ENCODE assay signal across 8 cellular contexts in the genomic region with DNA sequence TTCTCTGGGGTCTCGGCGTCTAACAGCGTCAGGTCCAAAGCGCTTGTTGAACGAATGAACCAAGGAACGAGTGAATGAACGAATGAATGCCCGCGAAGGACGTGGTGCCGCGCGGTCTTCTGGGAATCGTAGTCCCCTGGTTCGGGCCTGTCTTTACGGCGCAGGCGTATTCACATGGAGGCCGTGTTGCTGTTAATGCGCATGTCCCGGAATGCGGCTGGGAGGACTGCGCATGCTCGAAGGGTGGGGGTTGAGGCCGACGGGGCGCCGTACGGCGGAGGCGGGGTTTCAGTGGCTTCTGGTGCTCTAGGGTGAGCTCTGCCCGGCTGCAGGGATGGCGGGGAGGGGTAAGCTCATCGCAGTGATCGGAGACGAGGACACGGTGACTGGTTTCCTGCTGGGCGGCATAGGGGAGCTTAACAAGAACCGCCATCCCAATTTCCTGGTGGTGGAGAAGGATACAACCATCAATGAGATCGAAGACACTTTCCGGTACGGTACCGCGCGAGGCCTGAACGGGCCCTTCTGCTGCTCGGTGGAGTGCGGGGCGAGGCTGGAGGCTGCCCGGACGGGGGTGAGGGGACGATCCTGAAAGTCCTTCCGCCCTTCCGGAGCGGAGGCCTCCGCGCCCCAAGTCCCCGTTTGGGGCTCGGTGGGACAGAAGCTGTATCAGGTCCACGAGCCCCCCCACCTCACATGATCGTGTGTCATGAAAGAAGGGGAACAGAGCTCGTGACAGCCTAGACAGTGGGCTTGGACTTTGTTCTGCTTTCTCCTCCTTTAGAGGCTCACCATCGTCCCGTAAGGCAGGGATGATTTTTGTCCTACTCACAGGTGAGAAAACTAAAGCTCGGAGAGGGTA. TPM values are rescaled to one million over a fixed set of nuclear protein-coding genes. Genes with fewer than 3 reads are reported as not detected.
DNase-seq lines count a peak whose midpoint lies in the region; ATAC-seq and TF ChIP-seq lines count a peak whose summit lies in the region.

ATP6V1F (plus strand) TSS at position 286 of the 862 bp plus-strand sequence; CDS start at position 335, 49 bp downstream.

- no peaks in the 10 kb centered on the region for H3K36me3 ChIP-seq in SU-DHL-6 (ENCODE audit: low read length)
- peaks cover 18% of the 10 kb centered on the region for H3K36me3 ChIP-seq in thymus (ENCODE audit: control insufficient read depth, insufficient read depth)

- H3K79me2 ChIP-seq in SU-DHL-6 (ENCODE audit: insufficient read depth, low read length): peaks cover 14% of the 10 kb centered on the region

- DNase-seq in NCI-H128 (lab: John Stamatoyannopoulos, UW; ENCODE audit: unreplicated experiment) (peak; percentile 93), glutamatergic neuron (peak; percentile 99), osteocyte (ENCODE audit: extremely low spot score, unreplicated experiment) (peak; percentile 100)
- DNase-seq in activated naive CD8-positive, alpha-beta T cell treated with anti-CD3 and anti-CD28 coated beads, Interleukin-2, amount 10 ng/mL, durations not matched to agents 7 days and 5 days: peak; percentile 99

- under 1% methylated on average over 65 of the region's 65 CpGs for WGBS in thymus

- H3K9ac ChIP-seq in SU-DHL-6 (ENCODE audit: low read length): peak within 1 kb of the TSS; percentile 86

- H3K9me2 ChIP-seq in SU-DHL-6 (replicated peaks; ENCODE audit: insufficient read depth, low read length): no peaks in the 10 kb centered on the region

- peaks cover 9% of the 10 kb centered on the region for H3K4me1 ChIP-seq in thymus (ENCODE audit: control insufficient read depth, insufficient read depth, low read length)

- H3K27ac Mint-ChIP-seq in activated naive CD8-positive, alpha-beta T cell treated with anti-CD3 and anti-CD28 coated beads, Interleukin-2, amount 10 ng/mL, durations not matched to agents 7 days and 5 days: peak within 1 kb of the TSS; percentile 99
- H3K27ac Mint-ChIP-seq in glutamatergic neuron (ENCODE audit: unreplicated experiment) (peak within 1 kb of the TSS; percentile 99), osteocyte (ENCODE audit: unreplicated experiment) (peak within 1 kb of the TSS; percentile 94)

- peak within 1 kb of the TSS; percentile 80 for H3K4me3 ChIP-seq in SU-DHL-6 (ENCODE audit: insufficient read depth, low read length, poor library complexity, severe bottlenecking)
- peak within 1 kb of the TSS; percentile 61 for H3K4me3 ChIP-seq in thymus (ENCODE audit: low read length)

- peaks cover 1% of the 10 kb centered on the region for H3K27me3 Mint-ChIP-seq in activated naive CD8-positive, alpha-beta T cell treated with anti-CD3 and anti-CD28 coated beads, Interleukin-2, amount 10 ng/mL, durations not matched to agents 7 days and 5 days
- peaks cover 17% of the 10 kb centered on the region for H3K27me3 Mint-ChIP-seq in glutamatergic neuron (ENCODE audit: unreplicated experiment)
- H3K27me3 Mint-ChIP-seq in osteocyte (ENCODE audit: unreplicated experiment): no peaks in the 10 kb centered on the region

- H3K9me3 Mint-ChIP-seq in activated naive CD8-positive, alpha-beta T cell treated with anti-CD3 and anti-CD28 coated beads, Interleukin-2, amount 10 ng/mL, durations not matched to agents 7 days and 5 days: no peaks in the 10 kb centered on the region
- H3K9me3 Mint-ChIP-seq in glutamatergic neuron (ENCODE audit: unreplicated experiment): peaks cover 18% of the 10 kb centered on the region
- H3K9me3 Mint-ChIP-seq in osteocyte (ENCODE audit: unreplicated experiment): no peaks in the 10 kb centered on the region

- peak; percentile 91 for ATAC-seq in HG02642 (IDR thresholded peaks at IDR 0.05; ENCODE audit: poor library complexity, unreplicated experiment)
- ATAC-seq in activated naive CD8-positive, alpha-beta T cell treated with anti-CD3 and anti-CD28 coated beads, Interleukin-2, amount 10 ng/mL, durations not matched to agents 7 days and 5 days (ENCODE audit: low read depth): peak; percentile 87

- TF ChIP-seq POLR2A in GM10847 (IDR thresholded peaks at IDR 0.05; ENCODE audit: extremely low read depth, insufficient read length): peak; percentile 76

- no peaks in the 10 kb centered on the region for H3K27me3 ChIP-seq in SU-DHL-6 (ENCODE audit: low read length)
- H3K27me3 ChIP-seq in thymus (ENCODE audit: control insufficient read depth, insufficient read depth): no peaks in the 10 kb centered on the region

- H2AFZ ChIP-seq in SU-DHL-6 (ENCODE audit: low read depth, low read length, severe bottlenecking): peak within 1 kb of the TSS; percentile 95

- H4K20me1 ChIP-seq in SU-DHL-6 (ENCODE audit: low read depth, low read length): no peaks in the 10 kb centered on the region

- H3K4me3 Mint-ChIP-seq in activated naive CD8-positive, alpha-beta T cell treated with anti-CD3 and anti-CD28 coated beads, Interleukin-2, amount 10 ng/mL, durations not matched to agents 7 days and 5 days: peak within 1 kb of the TSS; percentile 100
- peak within 1 kb of the TSS; percentile 100 for H3K4me3 Mint-ChIP-seq in glutamatergic neuron (ENCODE audit: unreplicated experiment)
- H3K4me3 Mint-ChIP-seq in osteocyte (ENCODE audit: unreplicated experiment): peak within 1 kb of the TSS; percentile 99

- no peaks in the 10 kb centered on the region for H3F3A ChIP-seq in SU-DHL-6 (ENCODE audit: insufficient read depth)

- POLR2A ChIA-PET in activated naive CD8-positive, alpha-beta T cell treated with anti-CD3 and anti-CD28 coated beads, Interleukin-2, amount 10 ng/mL, durations not matched to agents 7 days and 5 days (lab: Charles Lee): interaction anchor here (0.6 to 1.5 kb wide), 9 partner anchors 8 to 190 kb away, joined by 3 to 11 read pairs (median 4); partner anchors contain the start of gene CCDC136

- no peaks in the 10 kb centered on the region for H3K9me3 ChIP-seq in SU-DHL-6 (ENCODE audit: insufficient read depth, low read length)
- peaks cover 3% of the 10 kb centered on the region for H3K9me3 ChIP-seq in thymus (ENCODE audit: control insufficient read depth)

- peaks cover 18% of the 10 kb centered on the region for H3K4me1 Mint-ChIP-seq in activated naive CD8-positive, alpha-beta T cell treated with anti-CD3 and anti-CD28 coated beads, Interleukin-2, amount 10 ng/mL, durations not matched to agents 7 days and 5 days
- H3K4me1 Mint-ChIP-seq in glutamatergic neuron (ENCODE audit: low read depth, unreplicated experiment) (peaks cover 18% of the 10 kb centered on the region), osteocyte (ENCODE audit: unreplicated experiment) (peaks cover 44% of the 10 kb centered on the region)

- peaks cover 2% of the 10 kb centered on the region for H3K36me3 Mint-ChIP-seq in activated naive CD8-positive, alpha-beta T cell treated with anti-CD3 and anti-CD28 coated beads, Interleukin-2, amount 10 ng/mL, durations not matched to agents 7 days and 5 days
- no peaks in the 10 kb centered on the region for H3K36me3 Mint-ChIP-seq in glutamatergic neuron (ENCODE audit: unreplicated experiment)
- peaks cover 20% of the 10 kb centered on the region for H3K36me3 Mint-ChIP-seq in osteocyte (ENCODE audit: unreplicated experiment)

- TF ChIP-seq CTCF in SU-DHL-6 (IDR thresholded peaks at IDR 0.05; ENCODE audit: insufficient read depth, low read length, poor library complexity, severe bottlenecking) (no peak), glutamatergic neuron (IDR thresholded peaks at IDR 0.05; ENCODE audit: partially characterized antibody, unreplicated experiment) (no peak), osteocyte (IDR thresholded peaks at IDR 0.05) (no peak)

- peak within 1 kb of the TSS; percentile 21; the same call in 1 of the 2 replicates for H3K27ac ChIP-seq in SU-DHL-6 (ENCODE audit: low read depth, low read length)
- H3K27ac ChIP-seq in thymus (ENCODE audit: low read depth): peak within 1 kb of the TSS; percentile 78

- peak within 1 kb of the TSS; percentile 82 for H3K4me2 ChIP-seq in SU-DHL-6 (ENCODE audit: low read depth, low read length, poor library complexity, severe bottlenecking)

RNA-seq across cellular contexts. Expression of gene ATP6V1F, which starts in this region (rescaled TPM):
- 100 to 1,000 TPM; 134 TPM for total RNA-seq in activated naive CD8-positive, alpha-beta T cell treated with anti-CD3 and anti-CD28 coated beads, Interleukin-2, amount 10 ng/mL, durations not matched to agents 7 days and 5 days
- total RNA-seq in glutamatergic neuron (ENCODE audit: unreplicated experiment) (133 TPM), osteocyte (161 and 162 TPM in 2 replicates)
- polyA plus RNA-seq in thymus: 192 TPM

Comparison
In these comparisons a context has a peak if more than half of its experiments do, and no peak if none do; other contexts are left out.
1. Peak in every context shown above with its lines: DNase-seq, ATAC-seq, H3K4me3 ChIP-seq and H3K27ac ChIP-seq.